In the genomic region with DNA sequence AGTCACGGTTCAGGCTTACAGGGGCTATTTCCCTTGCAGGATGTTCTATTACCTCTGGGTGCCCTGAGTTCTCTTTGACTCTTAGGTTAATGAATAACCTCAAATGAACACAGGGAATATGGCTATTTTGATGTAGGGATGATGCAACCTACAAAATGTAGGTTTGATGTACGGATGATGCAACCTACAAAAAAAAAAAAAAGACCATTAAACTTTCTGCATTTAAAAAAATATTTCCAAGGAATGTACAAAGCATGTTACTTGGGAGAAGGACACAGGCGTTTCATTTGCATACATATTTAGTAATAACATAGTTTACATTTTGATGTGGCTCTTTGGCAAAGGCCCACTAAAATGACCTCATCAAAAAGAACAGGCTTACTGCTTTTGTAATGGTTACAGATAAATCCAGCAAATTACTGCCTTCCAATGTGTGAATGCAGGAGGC, we compare ENCODE assay signal across 17 cellular contexts. TPM values are rescaled to one million over a fixed set of nuclear protein-coding genes. Genes with fewer than 3 reads are reported as not detected.
DNase-seq lines count a peak whose midpoint lies in the region; ATAC-seq and TF ChIP-seq lines count a peak whose summit lies in the region.
"Had no signal": no experiment of that assay in that cellular context is flagged by ENCODE, and none has a peak within 500 bp of the region (broad histone marks: within the 10 kb centered on the region; RNA-seq: fewer than 3 reads in every experiment).

No MANE protein-coding gene starts in this region.

- no peak overlapping the region for H3K4me3 Mint-ChIP-seq in activated CD8-positive, alpha-beta memory T cell treated with anti-CD3 and anti-CD28 coated beads, Interleukin-2, amount 10 ng/mL, durations not matched to agents 7 days and 5 days
- H3K4me3 Mint-ChIP-seq: activated CD8-positive, alpha-beta T cell treated with anti-CD3 and anti-CD28 coated beads, Interleukin-2, amount 10 ng/mL, durations not matched to agents 7 days and 5 days; activated T-helper 17 cell treated with anti-CD3 and anti-CD28 coated beads, Interleukin-2, amount 50 U/mL, for 72 hours; CD4-positive, alpha-beta T cell; dendritic cell treated with granulocyte-macrophage colony-stimulating factor and Interleukin-4, amounts not matched to agents 40 ng/mL and 50 ng/mL, for 4 days had no signal

- no peaks in the 10 kb centered on the region for H3K4me1 Mint-ChIP-seq in activated CD8-positive, alpha-beta memory T cell treated with anti-CD3 and anti-CD28 coated beads, Interleukin-2, amount 10 ng/mL, durations not matched to agents 7 days and 5 days
- H3K4me1 Mint-ChIP-seq: activated T-helper 17 cell treated with anti-CD3 and anti-CD28 coated beads, Interleukin-2, amount 50 U/mL, for 72 hours had no signal

- H3K9me3 ChIP-seq in body of pancreas: no peaks in the 10 kb centered on the region
- H3K9me3 ChIP-seq: gastrocnemius medialis, suprapubic skin had no signal

- intact Hi-C loops in body of pancreas (cut with DNase I): no loop called here

- H3K9me3 Mint-ChIP-seq in activated CD8-positive, alpha-beta memory T cell treated with anti-CD3 and anti-CD28 coated beads, Interleukin-2, amount 10 ng/mL, durations not matched to agents 7 days and 5 days (ENCODE audit: low read depth): no peaks in the 10 kb centered on the region
- H3K9me3 Mint-ChIP-seq: activated T-helper 17 cell treated with anti-CD3 and anti-CD28 coated beads, Interleukin-2, amount 50 U/mL, for 72 hours; CD4-positive, alpha-beta T cell; dendritic cell treated with granulocyte-macrophage colony-stimulating factor and Interleukin-4, amounts not matched to agents 40 ng/mL and 50 ng/mL, for 4 days had no signal

- no peaks in the 10 kb centered on the region for H3K36me3 ChIP-seq in body of pancreas (replicated peaks in 1 of 2; ENCODE audit: insufficient read depth in 1 of 2, low read depth in 2 of 2)
- H3K36me3 ChIP-seq: gastrocnemius medialis, suprapubic skin had no signal

- H3K27ac ChIP-seq in body of pancreas: peak overlapping the region in 1 of 4 donors; percentile 18
- H3K27ac ChIP-seq: gastrocnemius medialis, suprapubic skin had no signal

- H3K27ac Mint-ChIP-seq in activated CD8-positive, alpha-beta memory T cell treated with anti-CD3 and anti-CD28 coated beads, Interleukin-2, amount 10 ng/mL, durations not matched to agents 7 days and 5 days: no peak overlapping the region
- H3K27ac Mint-ChIP-seq: activated CD8-positive, alpha-beta T cell treated with anti-CD3 and anti-CD28 coated beads, Interleukin-2, amount 10 ng/mL, durations not matched to agents 7 days and 5 days; activated T-helper 17 cell treated with anti-CD3 and anti-CD28 coated beads, Interleukin-2, amount 50 U/mL, for 72 hours; CD4-positive, alpha-beta T cell; dendritic cell treated with granulocyte-macrophage colony-stimulating factor and Interleukin-4, amounts not matched to agents 40 ng/mL and 50 ng/mL, for 4 days had no signal

- H3K4me3 ChIP-seq in body of pancreas: no peak overlapping the region
- H3K4me3 ChIP-seq: gastrocnemius medialis, suprapubic skin had no signal

- no peak for TF ChIP-seq CTCF in body of pancreas (IDR thresholded peaks at IDR 0.05)

- no peaks in the 10 kb centered on the region for H3K4me1 ChIP-seq in body of pancreas
- H3K4me1 ChIP-seq: gastrocnemius medialis had no signal

- DNase-seq in HCEC 1CT (peak; percentile 84), body of pancreas (no peak), glomerular visceral epithelial cell (ENCODE audit: extremely low spot score) (peak; percentile 87), renal cortical epithelial cell (ENCODE audit: low read depth) (peak; percentile 99), NCI-H2227 (lab: John Stamatoyannopoulos, UW; ENCODE audit: unreplicated experiment) (no peak)
- DNase-seq in activated CD8-positive, alpha-beta memory T cell treated with anti-CD3 and anti-CD28 coated beads, Interleukin-2, amount 10 ng/mL, durations not matched to agents 7 days and 5 days: no peak
- DNase-seq: activated CD8-positive, alpha-beta T cell treated with anti-CD3 and anti-CD28 coated beads, Interleukin-2, amount 10 ng/mL, durations not matched to agents 7 days and 5 days; CD4-positive, alpha-beta T cell; gastrocnemius medialis; NCI-H1694 treated with DMSO at 0.1 percent for 48 hours; NCI-H524 treated with DMSO at 0.1 percent for 48 hours; PC-3 had no signal

- H3K27me3 ChIP-seq in body of pancreas: no peaks in the 10 kb centered on the region
- H3K27me3 ChIP-seq: gastrocnemius medialis, suprapubic skin had no signal

- H3K36me3 Mint-ChIP-seq in activated CD8-positive, alpha-beta memory T cell treated with anti-CD3 and anti-CD28 coated beads, Interleukin-2, amount 10 ng/mL, durations not matched to agents 7 days and 5 days: no peaks in the 10 kb centered on the region

- 51 to 58% methylated on average over 3 of the region's 3 CpGs for WGBS in body of pancreas, 2 donors

- no peaks in the 10 kb centered on the region for H3K27me3 Mint-ChIP-seq in activated CD8-positive, alpha-beta memory T cell treated with anti-CD3 and anti-CD28 coated beads, Interleukin-2, amount 10 ng/mL, durations not matched to agents 7 days and 5 days
- H3K27me3 Mint-ChIP-seq: dendritic cell treated with granulocyte-macrophage colony-stimulating factor and Interleukin-4, amounts not matched to agents 40 ng/mL and 50 ng/mL, for 4 days had no signal

- TF ChIP-seq POLR2A in body of pancreas (IDR thresholded peaks at IDR 0.05): no peak

- ATAC-seq in body of pancreas (peak; percentile 33), HG02588 (IDR thresholded peaks at IDR 0.05; ENCODE audit: unreplicated experiment) (no peak), HG03460 (IDR thresholded peaks at IDR 0.05; ENCODE audit: unreplicated experiment) (no peak)
- no peak for ATAC-seq in activated CD8-positive, alpha-beta memory T cell treated with anti-CD3 and anti-CD28 coated beads, Interleukin-2, amount 10 ng/mL, durations not matched to agents 7 days and 5 days
- ATAC-seq: activated CD8-positive, alpha-beta T cell treated with anti-CD3 and anti-CD28 coated beads, Interleukin-2, amount 10 ng/mL, durations not matched to agents 7 days and 5 days; activated T-helper 17 cell treated with anti-CD3 and anti-CD28 coated beads, Interleukin-2, amount 50 U/mL, for 72 hours; gastrocnemius medialis; PC-3 had no signal

- CTCF ChIA-PET in activated CD8-positive, alpha-beta memory T cell treated with anti-CD3 and anti-CD28 coated beads, Interleukin-2, amount 10 ng/mL, durations not matched to agents 7 days and 5 days (lab: Charles Lee): no interaction called here

RNA-seq across cellular contexts. Expression of a gene that starts 36.3 kb away (rescaled TPM):
- total RNA-seq in body of pancreas (not detected), renal cortical epithelial cell (0.17 and 0.50 TPM in 2 replicates)
- under 1 TPM in 1 of 2 experiments, not detected in 1; 0.35 TPM for total RNA-seq in activated CD8-positive, alpha-beta memory T cell treated with anti-CD3 and anti-CD28 coated beads, Interleukin-2, amount 10 ng/mL, durations not matched to agents 7 days and 5 days
- total RNA-seq: activated CD8-positive, alpha-beta T cell treated with anti-CD3 and anti-CD28 coated beads, Interleukin-2, amount 10 ng/mL, durations not matched to agents 7 days and 5 days; activated T-helper 17 cell treated with anti-CD3 and anti-CD28 coated beads, Interleukin-2, amount 50 U/mL, for 72 hours had no signal

Comparison
In these comparisons a context has a peak if more than half of its experiments do, and no peak if none do; other contexts are left out.
1. DNase-seq: peak in HCEC 1CT (single experiment), glomerular visceral epithelial cell (single experiment) and renal cortical epithelial cell (single experiment); none in body of pancreas (0 of 4), activated CD8-positive, alpha-beta memory T cell treated with anti-CD3 and anti-CD28 coated beads, Interleukin-2, amount 10 ng/mL, durations not matched to agents 7 days and 5 days (single experiment) and NCI-H2227 (single experiment).